1 cellular context compared by ENCODE assay signal in the genomic region with DNA sequence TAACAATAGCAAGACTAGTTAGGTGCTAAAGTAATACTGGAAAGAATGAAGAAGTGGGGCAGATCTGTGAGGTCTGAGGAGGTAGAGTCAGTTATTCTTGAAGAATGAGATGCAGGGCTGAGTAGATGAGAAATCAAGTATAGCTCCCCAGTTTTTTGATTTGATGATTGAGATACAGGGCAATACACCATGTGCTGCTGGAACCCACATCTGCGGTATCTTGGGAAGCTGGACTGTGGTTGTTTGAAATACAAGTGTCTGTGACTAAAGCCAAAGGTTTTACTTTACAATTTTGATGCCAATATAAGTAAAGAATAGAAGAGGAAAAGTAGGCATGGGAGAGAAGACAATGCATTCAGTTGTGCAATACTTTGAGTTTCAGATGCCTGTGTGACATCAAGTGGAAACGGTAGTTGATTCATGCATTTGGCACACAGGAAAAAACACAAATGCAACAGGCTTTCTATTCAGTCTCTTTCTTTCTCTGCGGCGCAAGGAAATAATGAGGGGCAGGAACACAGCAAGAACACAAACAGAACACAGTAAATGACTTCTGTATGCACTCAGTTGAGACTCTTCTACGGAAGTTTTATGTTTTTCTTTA.
TF ChIP-seq lines count a peak whose summit lies in the region.

No MANE protein-coding gene starts in this region.

TF ChIP-seq in H1, 55 proteins besides CTCF, POLR2A, EP300 and RAD21:
- TF ChIP-seq, protein P1, sequence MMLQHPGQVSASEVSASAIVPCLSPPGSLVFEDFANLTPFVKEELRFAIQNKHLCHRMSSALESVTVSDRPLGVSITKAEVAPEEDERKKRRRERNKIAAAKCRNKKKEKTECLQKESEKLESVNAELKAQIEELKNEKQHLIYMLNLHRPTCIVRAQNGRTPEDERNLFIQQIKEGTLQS (IDR thresholded peaks at IDR 0.05; ENCODE audit: insufficient read depth, low read depth, low read length), result no peak
- TF ChIP-seq HDAC2 (IDR thresholded peaks at IDR 0.05; ENCODE audit: borderline replicate concordance in 1 of 2, low read depth in 2 of 2, low read length in 2 of 2) (no peak), SIX5 (IDR thresholded peaks at IDR 0.05; ENCODE audit: low read depth, low read length) (no peak), RFX5 (IDR thresholded peaks at IDR 0.05; ENCODE audit: borderline replicate concordance, low read depth, low read length) (no peak), CTBP2 (IDR thresholded peaks at IDR 0.05; ENCODE audit: borderline replicate concordance, insufficient read depth, insufficient read length, low read length) (no peak), JUN (IDR thresholded peaks at IDR 0.05; ENCODE audit: low read depth, low read length) (no peak), CHD2 (IDR thresholded peaks at IDR 0.05; ENCODE audit: low read length) (no peak), JUND (IDR thresholded peaks at IDR 0.05; ENCODE audit: low read length) (no peak), SRF (IDR thresholded peaks at IDR 0.05; ENCODE audit: low read depth, low read length) (no peak), PHF8 (conservative IDR thresholded peaks at IDR 0.05; ENCODE audit: low read depth, low read length) (no peak), EGR1 (IDR thresholded peaks at IDR 0.05; ENCODE audit: borderline replicate concordance, low read depth, low read length) (no peak), GTF2F1 (IDR thresholded peaks at IDR 0.05; ENCODE audit: borderline replicate concordance, low read depth, low read length) (no peak)
